1 cellular context compared by ENCODE assay signal in genomic region chr18:23684515-23685197, GRCh38.
A peak's percentile ranks its signal among the peaks of the same experiment; 100 is the strongest.
TF ChIP-seq lines count a peak whose summit lies in the region.

No MANE protein-coding gene starts in this region.

TF ChIP-seq in HEK293, 187 proteins besides CTCF, POLR2A, EP300 and RAD21 (continued from another document and continues in another):
- TF ChIP-seq ZNF830 (tag by site-specific recombination; IDR thresholded peaks at IDR 0.05; ENCODE audit: low read depth): no peak
- TF ChIP-seq ZNF366 (tag by site-specific recombination; conservative IDR thresholded peaks at IDR 0.05): peak; percentile 86
- peak; percentile 93 for TF ChIP-seq BCL11A (tag by site-specific recombination; IDR thresholded peaks at IDR 0.05; ENCODE audit: low read depth)
- peak; percentile 62; the same call in 1 of the 2 replicates for TF ChIP-seq ZBTB1 (tag by site-specific recombination; IDR thresholded peaks at IDR 0.05)
- TF ChIP-seq KLF17 (tag by site-specific recombination; IDR thresholded peaks at IDR 0.05): no peak
- TF ChIP-seq ZNF521 (tag by site-specific recombination; IDR thresholded peaks at IDR 0.05): no peak
- no peak for TF ChIP-seq ZNF610 (tag by site-specific recombination; IDR thresholded peaks at IDR 0.05; ENCODE audit: borderline replicate concordance)
- TF ChIP-seq ZNF23 (tag by site-specific recombination; IDR thresholded peaks at IDR 0.05; ENCODE audit: borderline replicate concordance): no peak
- TF ChIP-seq PRDM6 (tag by site-specific recombination; IDR thresholded peaks at IDR 0.05): peak; percentile 98
- no peak for TF ChIP-seq MYNN (tag by site-specific recombination; IDR thresholded peaks at IDR 0.05; ENCODE audit: borderline replicate concordance)
- TF ChIP-seq ZNF114 (tag by site-specific recombination; IDR thresholded peaks at IDR 0.05): no peak
- no peak for TF ChIP-seq ZNF132 (tag by site-specific recombination; IDR thresholded peaks at IDR 0.05; ENCODE audit: borderline replicate concordance)
- no peak for TF ChIP-seq ZBTB7A (tag by site-specific recombination; IDR thresholded peaks at IDR 0.05; ENCODE audit: low read depth)
- no peak for TF ChIP-seq ZNF677 (tag by site-specific recombination; IDR thresholded peaks at IDR 0.05)
- peak; percentile 98 for TF ChIP-seq HOXD13 (CRISPR knock-in tag; IDR thresholded peaks at IDR 0.05; ENCODE audit: borderline replicate concordance)
- peak; percentile 96 for TF ChIP-seq BCL11B (tag by site-specific recombination; IDR thresholded peaks at IDR 0.05; ENCODE audit: low read depth)
- TF ChIP-seq ZNF248 (tag by site-specific recombination; IDR thresholded peaks at IDR 0.05): 0 out of 2 replicates have a peak, but pooled peaks have one; percentile 25
- no peak for TF ChIP-seq ZNF529 (tag by site-specific recombination; IDR thresholded peaks at IDR 0.05; ENCODE audit: insufficient replicate concordance)
- peak; percentile 90; the same call in 1 of the 2 replicates for TF ChIP-seq ZNF639 (tag by site-specific recombination; IDR thresholded peaks at IDR 0.05)
- TF ChIP-seq ZNF155 (tag by site-specific recombination; IDR thresholded peaks at IDR 0.05): no peak
- TF ChIP-seq ZNF138 (tag by site-specific recombination; IDR thresholded peaks at IDR 0.05; ENCODE audit: borderline replicate concordance): no peak
- peak; percentile 88 for TF ChIP-seq ZNF488 (tag by site-specific recombination; IDR thresholded peaks at IDR 0.05)
- no peak for TF ChIP-seq GLIS1 (tag by site-specific recombination; IDR thresholded peaks at IDR 0.05)
- TF ChIP-seq ZNF701 (tag by site-specific recombination; IDR thresholded peaks at IDR 0.05): no peak
- no peak for TF ChIP-seq ZNF704 (tag by site-specific recombination; IDR thresholded peaks at IDR 0.05)
- no peak for TF ChIP-seq ZNF335 (tag by site-specific recombination; conservative IDR thresholded peaks at IDR 0.05)
- TF ChIP-seq ZNF449 (tag by site-specific recombination; IDR thresholded peaks at IDR 0.05): peak; percentile 39; the same call in 1 of the 2 replicates
- TF ChIP-seq ZNF660 (tag by site-specific recombination; IDR thresholded peaks at IDR 0.05): no peak
- peak; percentile 95 for TF ChIP-seq FEZF1 (tag by site-specific recombination; IDR thresholded peaks at IDR 0.05)
- peak; percentile 96 for TF ChIP-seq ZSCAN30 (tag by site-specific recombination; IDR thresholded peaks at IDR 0.05)
- peak; percentile 62 for TF ChIP-seq ZBTB8A (tag by site-specific recombination; IDR thresholded peaks at IDR 0.05)
- no peak for TF ChIP-seq HIC1 (tag by site-specific recombination; IDR thresholded peaks at IDR 0.05)
- TF ChIP-seq HOXC10 (CRISPR knock-in tag; IDR thresholded peaks at IDR 0.05): no peak
- no peak for TF ChIP-seq ZSCAN5A (tag by site-specific recombination; IDR thresholded peaks at IDR 0.05)
- no peak for TF ChIP-seq ZNF548 (tag by site-specific recombination; IDR thresholded peaks at IDR 0.05)
- TF ChIP-seq ZNF777 (tag by site-specific recombination; IDR thresholded peaks at IDR 0.05; ENCODE audit: borderline replicate concordance): no peak
- peak; percentile 86 for TF ChIP-seq ZNF629 (tag by site-specific recombination; IDR thresholded peaks at IDR 0.05)
- no peak for TF ChIP-seq ZNF621 (tag by site-specific recombination; IDR thresholded peaks at IDR 0.05)
- no peak for TF ChIP-seq ZNF274 (IDR thresholded peaks at IDR 0.05; ENCODE audit: low read length)
- TF ChIP-seq ZNF274 (tag by site-specific recombination; IDR thresholded peaks at IDR 0.05; ENCODE audit: borderline replicate concordance): no peak
- no peak for TF ChIP-seq RBAK (tag by site-specific recombination; IDR thresholded peaks at IDR 0.05)
- no peak for TF ChIP-seq ZNF311 (tag by site-specific recombination; IDR thresholded peaks at IDR 0.05; ENCODE audit: borderline replicate concordance)
- TF ChIP-seq ZNF148 (tag by site-specific recombination; IDR thresholded peaks at IDR 0.05; ENCODE audit: borderline replicate concordance): peak; percentile 43; the same call in 1 of the 2 replicates
- TF ChIP-seq ATF2 (tag by site-specific recombination; IDR thresholded peaks at IDR 0.05; ENCODE audit: low read depth): peak; percentile 80
- TF ChIP-seq ZNF16 (tag by site-specific recombination; IDR thresholded peaks at IDR 0.05; ENCODE audit: low read depth): no peak
- TF ChIP-seq SETDB1 (IDR thresholded peaks at IDR 0.05; ENCODE audit: insufficient read length, low read length): no peak
- TF ChIP-seq ZNF350 (tag by site-specific recombination; IDR thresholded peaks at IDR 0.05): peak; percentile 62; the same call in 1 of the 2 replicates
- TF ChIP-seq ZNF580 (tag by site-specific recombination; IDR thresholded peaks at IDR 0.05): peak; percentile 88
- TF ChIP-seq ZNF221 (tag by site-specific recombination; IDR thresholded peaks at IDR 0.05; ENCODE audit: borderline replicate concordance): no peak
- TF ChIP-seq ZNF404 (tag by site-specific recombination; IDR thresholded peaks at IDR 0.05): no peak
- TF ChIP-seq KLF1 (tag by site-specific recombination; IDR thresholded peaks at IDR 0.05): no peak
- no peak for TF ChIP-seq REPIN1 (tag by site-specific recombination; IDR thresholded peaks at IDR 0.05; ENCODE audit: low read depth)
- no peak for TF ChIP-seq GLIS2 (tag by site-specific recombination; IDR thresholded peaks at IDR 0.05)
- no peak for TF ChIP-seq ZNF768 (tag by site-specific recombination; IDR thresholded peaks at IDR 0.05)
